8 cellular contexts compared by ENCODE assay signal in genomic region chr2:86036790-86037138, GRCh38.
DNase-seq lines count a peak whose midpoint lies in the region; ATAC-seq and TF ChIP-seq lines count a peak whose summit lies in the region.

No MANE protein-coding gene starts in this region.

- H3K27me3 ChIP-seq in vagina: no peaks in the 10 kb centered on the region

- peak; percentile 66 for DNase-seq in Right ventricle myocardium superior
- DNase-seq in left cardiac atrium: no peak
- DNase-seq in vagina (ENCODE audit: extremely low spot score in 2 of 2): no peak
- DNase-seq in A172 (ENCODE audit: low spot score): no peak
- DNase-seq in germinal center (ENCODE audit: low spot score): no peak

- no peaks in the 10 kb centered on the region for H3K9me3 Mint-ChIP-seq in dendritic cell treated with granulocyte-macrophage colony-stimulating factor and Interleukin-4, amounts not matched to agents 40 ng/mL and 50 ng/mL, for 4 days
- no peaks in the 10 kb centered on the region for H3K9me3 Mint-ChIP-seq in nephron

- TF ChIP-seq CTCF in nephron (IDR thresholded peaks at IDR 0.05; ENCODE audit: unreplicated experiment in 3 of 3): no peak
- TF ChIP-seq CTCF in vagina (IDR thresholded peaks at IDR 0.05): no peak

- H3K27ac Mint-ChIP-seq in dendritic cell treated with granulocyte-macrophage colony-stimulating factor and Interleukin-4, amounts not matched to agents 40 ng/mL and 50 ng/mL, for 4 days: peak overlapping the region; percentile 94
- H3K27ac Mint-ChIP-seq in nephron: peak overlapping the region; percentile 98 to 99 (median 99)

- TF ChIP-seq POLR2A in vagina (IDR thresholded peaks at IDR 0.05): no peak

- peaks cover 78% of the 10 kb centered on the region for H3K36me3 Mint-ChIP-seq in dendritic cell treated with granulocyte-macrophage colony-stimulating factor and Interleukin-4, amounts not matched to agents 40 ng/mL and 50 ng/mL, for 4 days (ENCODE audit: low read depth)
- H3K36me3 Mint-ChIP-seq in nephron (ENCODE audit: low read depth): peaks cover 75% of the 10 kb centered on the region

- peaks cover 71% of the 10 kb centered on the region for H3K4me1 Mint-ChIP-seq in dendritic cell treated with granulocyte-macrophage colony-stimulating factor and Interleukin-4, amounts not matched to agents 40 ng/mL and 50 ng/mL, for 4 days (ENCODE audit: low read depth)
- peaks cover 75% of the 10 kb centered on the region for H3K4me1 Mint-ChIP-seq in nephron

- H3K4me1 ChIP-seq in vagina: peaks cover 43% of the 10 kb centered on the region

- intact Hi-C loops in Right ventricle myocardium superior (cut with DNase I): no loop called here
- intact Hi-C loops in left cardiac atrium (cut with DNase I): loop anchor here in 1 of 2 donors (5.0 kb wide), 2 partner anchors 36 to 149 kb away; partner anchors contain the start of gene ST3GAL5
- intact Hi-C loops in dendritic cell treated with granulocyte-macrophage colony-stimulating factor and Interleukin-4, amounts not matched to agents 40 ng/mL and 50 ng/mL, for 4 days (cut with micrococcal nuclease): loop anchor here (5.0 kb wide), 1 partner anchor 149 kb away; the partner anchor contains the start of gene ST3GAL5
- intact Hi-C loops in vagina (cut with DNase I): no loop called here

- peak overlapping the region; percentile 88 for H3K27ac ChIP-seq in vagina

- H3K27me3 Mint-ChIP-seq in dendritic cell treated with granulocyte-macrophage colony-stimulating factor and Interleukin-4, amounts not matched to agents 40 ng/mL and 50 ng/mL, for 4 days: no peaks in the 10 kb centered on the region
- no peaks in the 10 kb centered on the region for H3K27me3 Mint-ChIP-seq in nephron (ENCODE audit: low read depth)

- no peak for ATAC-seq in Right ventricle myocardium superior (ENCODE audit: poor library complexity)
- no peak for ATAC-seq in left cardiac atrium
- ATAC-seq in HG02981 (IDR thresholded peaks at IDR 0.05; ENCODE audit: unreplicated experiment): no peak

- H3K9me3 ChIP-seq in vagina: no peaks in the 10 kb centered on the region

- H3K4me3 Mint-ChIP-seq in dendritic cell treated with granulocyte-macrophage colony-stimulating factor and Interleukin-4, amounts not matched to agents 40 ng/mL and 50 ng/mL, for 4 days: peak overlapping the region; percentile 24
- H3K4me3 Mint-ChIP-seq in nephron: peak overlapping the region in 2 of 3 experiments; percentile 37 to 71

- H3K36me3 ChIP-seq in vagina: peaks cover 0 to 31% of the 10 kb centered on the region in 2 donors

- H3K4me3 ChIP-seq in vagina: no peak overlapping the region
